ENCODE assay signal across 2 cellular contexts in the genomic region with DNA sequence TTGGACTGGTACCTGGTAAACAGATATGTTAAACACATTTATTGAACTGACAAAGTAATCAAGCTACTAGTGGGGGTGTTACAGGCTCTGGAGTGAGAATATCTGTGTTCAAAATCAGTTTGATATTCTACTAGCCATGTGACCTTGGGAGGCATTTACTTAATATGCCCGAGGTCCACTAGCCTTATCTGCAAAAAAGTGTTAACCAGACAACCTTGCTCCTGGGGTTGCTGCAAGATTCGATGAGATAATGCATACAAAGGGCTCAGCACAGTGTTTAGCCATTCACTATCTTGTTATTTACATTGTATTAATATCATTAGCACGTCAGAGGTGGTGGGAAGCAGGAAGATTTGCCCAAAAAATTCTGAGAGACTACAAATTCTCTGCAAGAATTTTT.
TF ChIP-seq lines count a peak whose summit lies in the region.

No MANE protein-coding gene starts in this region.

TF ChIP-seq in A549, 52 proteins besides CTCF, POLR2A, EP300 and RAD21:
- TF ChIP-seq RFX5 (IDR thresholded peaks at IDR 0.05): no peak
- no peak for TF ChIP-seq ZC3H11A (IDR thresholded peaks at IDR 0.05)

TF ChIP-seq in WTC11, 78 proteins besides CTCF, POLR2A, EP300 and RAD21:
- TF ChIP-seq GTF2I (CRISPR knock-in tag; conservative IDR thresholded peaks at IDR 0.05): no peak
- TF ChIP-seq ZSCAN18 (CRISPR knock-in tag; IDR thresholded peaks at IDR 0.05): no peak
- TF ChIP-seq E2F4 (CRISPR knock-in tag; IDR thresholded peaks at IDR 0.05; ENCODE audit: borderline replicate concordance, low read depth): no peak
- TF ChIP-seq, protein P1, sequence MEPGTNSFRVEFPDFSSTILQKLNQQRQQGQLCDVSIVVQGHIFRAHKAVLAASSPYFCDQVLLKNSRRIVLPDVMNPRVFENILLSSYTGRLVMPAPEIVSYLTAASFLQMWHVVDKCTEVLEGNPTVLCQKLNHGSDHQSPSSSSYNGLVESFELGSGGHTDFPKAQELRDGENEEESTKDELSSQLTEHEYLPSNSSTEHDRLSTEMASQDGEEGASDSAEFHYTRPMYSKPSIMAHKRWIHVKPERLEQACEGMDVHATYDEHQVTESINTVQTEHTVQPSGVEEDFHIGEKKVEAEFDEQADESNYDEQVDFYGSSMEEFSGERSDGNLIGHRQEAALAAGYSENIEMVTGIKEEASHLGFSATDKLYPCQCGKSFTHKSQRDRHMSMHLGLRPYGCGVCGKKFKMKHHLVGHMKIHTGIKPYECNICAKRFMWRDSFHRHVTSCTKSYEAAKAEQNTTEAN (CRISPR knock-in tag; IDR thresholded peaks at IDR 0.05): no peak
- no peak for TF ChIP-seq ZNF232 (CRISPR knock-in tag; IDR thresholded peaks at IDR 0.05)
- no peak for TF ChIP-seq MLX (CRISPR knock-in tag; IDR thresholded peaks at IDR 0.05)
- no peak for TF ChIP-seq NR2C2 (CRISPR knock-in tag; IDR thresholded peaks at IDR 0.05)
- no peak for TF ChIP-seq JUN (CRISPR knock-in tag; IDR thresholded peaks at IDR 0.05)
- no peak for TF ChIP-seq NR3C1 (CRISPR knock-in tag; conservative IDR thresholded peaks at IDR 0.05; ENCODE audit: low read depth)
- TF ChIP-seq, protein P2, sequence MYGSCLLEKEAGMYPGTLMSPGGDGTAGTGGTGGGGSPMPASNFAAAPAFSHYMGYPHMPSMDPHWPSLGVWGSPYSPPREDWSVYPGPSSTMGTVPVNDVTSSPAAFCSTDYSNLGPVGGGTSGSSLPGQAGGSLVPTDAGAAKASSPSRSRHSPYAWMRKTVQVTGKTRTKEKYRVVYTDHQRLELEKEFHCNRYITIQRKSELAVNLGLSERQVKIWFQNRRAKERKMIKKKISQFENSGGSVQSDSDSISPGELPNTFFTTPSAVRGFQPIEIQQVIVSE (CRISPR knock-in tag; IDR thresholded peaks at IDR 0.05; ENCODE audit: borderline replicate concordance): no peak
- TF ChIP-seq IRF1 (CRISPR knock-in tag; IDR thresholded peaks at IDR 0.05): no peak
- TF ChIP-seq E2F1 (CRISPR knock-in tag; IDR thresholded peaks at IDR 0.05): no peak
TF ChIP-seq in WTC11: peak in this region for 0.
